Comparison of ENCODE assay signal across 8 cellular contexts in genomic region chr4:9765091-9765490, GRCh38. TPM values are rescaled to one million over a fixed set of nuclear protein-coding genes. Genes with fewer than 3 reads are reported as not detected.
A peak's percentile ranks its signal among the peaks of the same experiment; 100 is the strongest.
DNase-seq lines count a peak whose midpoint lies in the region; ATAC-seq and TF ChIP-seq lines count a peak whose summit lies in the region.

No MANE protein-coding gene starts in this region.

- no peaks in the 10 kb centered on the region for H3F3A ChIP-seq in GM23338 (replicated peaks; ENCODE audit: low read depth)

- H3K27ac ChIP-seq in GM23338 (ENCODE audit: low read depth) (no peak overlapping the region), ascending aorta (no peak overlapping the region), right lobe of liver (no peak overlapping the region), coronary artery (no peak overlapping the region)

- no peaks in the 10 kb centered on the region for H3K4me1 Mint-ChIP-seq in GM23338

- H3K4me1 ChIP-seq in GM23338 (ENCODE audit: insufficient read depth) (no peaks in the 10 kb centered on the region), ascending aorta (no peaks in the 10 kb centered on the region), right lobe of liver (no peaks in the 10 kb centered on the region)

- no peak for TF ChIP-seq POLR2A in right lobe of liver (IDR thresholded peaks at IDR 0.05)

- H3K9me3 Mint-ChIP-seq in GM23338: no peaks in the 10 kb centered on the region

- H2AFZ ChIP-seq in GM23338: no peak overlapping the region

- no peaks in the 10 kb centered on the region for H3K79me2 ChIP-seq in GM23338 (replicated peaks; ENCODE audit: insufficient read depth)

- H3K27me3 ChIP-seq in GM23338 (ENCODE audit: insufficient read depth) (no peaks in the 10 kb centered on the region), ascending aorta (no peaks in the 10 kb centered on the region), right lobe of liver (no peaks in the 10 kb centered on the region)

- H3K36me3 Mint-ChIP-seq in GM23338 (ENCODE audit: low read depth): no peaks in the 10 kb centered on the region

- no peaks in the 10 kb centered on the region for H4K20me1 ChIP-seq in GM23338 (replicated peaks; ENCODE audit: insufficient read depth)

- H3K36me3 ChIP-seq in GM23338 (ENCODE audit: insufficient read depth) (no peaks in the 10 kb centered on the region), ascending aorta (no peaks in the 10 kb centered on the region), right lobe of liver (no peaks in the 10 kb centered on the region)

- intact Hi-C loops in ascending aorta (cut with DNase I): no loop called here
- intact Hi-C loops in right lobe of liver (cut with DNase I): loop anchor here (5.0 to 10.0 kb wide), 2 partner anchors 250 to 252 kb away; no protein-coding TSS in a partner anchor

- H3K4me3 ChIP-seq in GM23338 (no peak overlapping the region), ascending aorta (no peak overlapping the region), right lobe of liver (no peak overlapping the region), coronary artery (no peak overlapping the region)

- ATAC-seq in GM23338 (no peak), right lobe of liver (no peak), GM21515 (IDR thresholded peaks at IDR 0.05; ENCODE audit: unreplicated experiment) (no peak), HG03565 (IDR thresholded peaks at IDR 0.05; ENCODE audit: unreplicated experiment) (no peak), HG03045 (IDR thresholded peaks at IDR 0.05; ENCODE audit: unreplicated experiment) (no peak)

- no peaks in the 10 kb centered on the region for H3K9me2 ChIP-seq in GM23338 (ENCODE audit: insufficient read depth)

- H3K4me3 Mint-ChIP-seq in GM23338: no peak overlapping the region

- H3K9me3 ChIP-seq in ascending aorta (no peaks in the 10 kb centered on the region), right lobe of liver (no peaks in the 10 kb centered on the region)

- peaks cover 9% of the 10 kb centered on the region for H3K27me3 Mint-ChIP-seq in GM23338 (ENCODE audit: insufficient read depth, low read depth, poor library complexity)

- peak; percentile 6 for DNase-seq in COLO829 (ENCODE audit: low spot score)
- peak; percentile 65 for DNase-seq in GM23338 (ENCODE audit: low spot score)
- DNase-seq in ascending aorta (ENCODE audit: low spot score in 2 of 2): no peak
- no peak for DNase-seq in right lobe of liver
- no peak for DNase-seq in coronary artery (ENCODE audit: low spot score)

- H3K4me2 ChIP-seq in GM23338: no peak overlapping the region

- H3K27ac Mint-ChIP-seq in GM23338: no peak overlapping the region

- TF ChIP-seq CTCF in GM23338 (conservative IDR thresholded peaks at IDR 0.05; ENCODE audit: low read depth in 2 of 2) (peak; percentile 57 to 81), ascending aorta (IDR thresholded peaks at IDR 0.05) (peak in 2 of 3 experiments; percentile 0 to 14), right lobe of liver (IDR thresholded peaks at IDR 0.05) (peak; percentile 32 to 54 (median 36)), coronary artery (IDR thresholded peaks at IDR 0.05) (no peak)

- WGBS in right lobe of liver (ENCODE audit: insufficient coverage, low coverage, low lambda C conversion rate, missing lambda C conversion rate): 33% methylated on average over 9 of the region's 9 CpGs

TF ChIP-seq in GM23338, 12 proteins besides CTCF, POLR2A, EP300 and RAD21 (continues in another document):
- TF ChIP-seq ZNF114 (CRISPR knock-in tag; IDR thresholded peaks at IDR 0.05) (no peak), POLR2AphosphoS5 (IDR thresholded peaks at IDR 0.05; ENCODE audit: low read depth) (no peak), NANOG (IDR thresholded peaks at IDR 0.05; ENCODE audit: borderline replicate concordance) (no peak), STAT1 (IDR thresholded peaks at IDR 0.05; ENCODE audit: unreplicated experiment) (no peak), ZNF462 (CRISPR knock-in tag; IDR thresholded peaks at IDR 0.05) (no peak), ETS1 (IDR thresholded peaks at IDR 0.05) (no peak), EZH2 (IDR thresholded peaks at IDR 0.05; ENCODE audit: low read depth, unreplicated experiment) (no peak), CREB1 (CRISPR knock-in tag; IDR thresholded peaks at IDR 0.05; ENCODE audit: low read depth) (no peak), EZH2phosphoT487 (IDR thresholded peaks at IDR 0.05; ENCODE audit: unreplicated experiment) (no peak), ZNF331 (CRISPR knock-in tag; IDR thresholded peaks at IDR 0.05; ENCODE audit: low read depth) (no peak), JUNB (IDR thresholded peaks at IDR 0.05; ENCODE audit: unreplicated experiment) (no peak)

RNA-seq across cellular contexts. Expression of gene DRD5, which starts 16.3 kb away (rescaled TPM):
- total RNA-seq in GM23338 (2014; rRNA removed; shearing (Covaris generic)): 0.24 and 0.43 TPM in 2 replicates
- polyA plus RNA-seq in GM23338 (2016; fragmentation: Nextera tagmentation; extraction: Ambion mirVana): 0.08 and 0.16 TPM in 2 replicates
- total RNA-seq in ascending aorta (not detected), right lobe of liver (not detected)

Comparison
In these comparisons a context has a peak if more than half of its experiments do, and no peak if none do; other contexts are left out.
1. DNase-seq: peak in COLO829 (single experiment) and GM23338 (single experiment); none in ascending aorta (0 of 2), right lobe of liver (0 of 3) and coronary artery (single experiment).